In genomic region chr14:74942164-74942563, GRCh38 we compare ENCODE assay signal across 8 cellular contexts. TPM values are rescaled to one million over a fixed set of nuclear protein-coding genes. Genes with fewer than 3 reads are reported as not detected.
DNase-seq lines count a peak whose midpoint lies in the region; ATAC-seq lines count a peak whose summit lies in the region.

No MANE protein-coding gene starts in this region.

- no peaks in the 10 kb centered on the region for H3K9me3 Mint-ChIP-seq in activated CD4-positive, alpha-beta T cell treated with anti-CD3 and anti-CD28 coated beads, Interleukin-2, amount 10 ng/mL, durations not matched to agents 24 days and 14 days

- H3K36me3 Mint-ChIP-seq in activated CD4-positive, alpha-beta T cell treated with anti-CD3 and anti-CD28 coated beads, Interleukin-2, amount 10 ng/mL, durations not matched to agents 24 days and 14 days (ENCODE audit: low read depth), result no peaks in the 10 kb centered on the region

- H3K27me3 Mint-ChIP-seq in activated CD4-positive, alpha-beta T cell treated with anti-CD3 and anti-CD28 coated beads, Interleukin-2, amount 10 ng/mL, durations not matched to agents 24 days and 14 days, result no peaks in the 10 kb centered on the region

- H3K27me3 ChIP-seq in NT2/D1 (ENCODE audit: insufficient read depth, insufficient read length), result no peaks in the 10 kb centered on the region

- intact Hi-C loops in activated CD4-positive, alpha-beta T cell treated with anti-CD3 and anti-CD28 coated beads, Interleukin-2, amount 10 ng/mL, durations not matched to agents 24 days and 14 days (cut with micrococcal nuclease), result loop anchor here (5.0 to 10.0 kb wide), 3 partner anchors 60 to 363 kb away; partner anchors contain the start of gene EIF2B2

- H3K4me1 ChIP-seq in NT2/D1 (ENCODE audit: insufficient read depth, insufficient read length), result peaks cover 8% of the 10 kb centered on the region

- no peaks in the 10 kb centered on the region for H3K9me3 ChIP-seq in NT2/D1 (ENCODE audit: insufficient read depth, low read length)

- H3K27ac ChIP-seq in substantia nigra (ENCODE audit: low read depth, low read length, poor library complexity, severe bottlenecking), result peak overlapping the region; percentile 79

- peak overlapping the region; percentile 10 for H3K9ac ChIP-seq in NT2/D1 (ENCODE audit: insufficient read length, low read depth)

- H3K4me3 ChIP-seq in NT2/D1 (ENCODE audit: insufficient read length, low read depth), result no peak overlapping the region

- no peaks in the 10 kb centered on the region for H3K36me3 ChIP-seq in NT2/D1 (ENCODE audit: insufficient read depth, insufficient read length, low read length)

- peak overlapping the region; percentile 93 for H3K27ac Mint-ChIP-seq in activated CD4-positive, alpha-beta T cell treated with anti-CD3 and anti-CD28 coated beads, Interleukin-2, amount 10 ng/mL, durations not matched to agents 24 days and 14 days

- no peak for ATAC-seq in HG02884 (IDR thresholded peaks at IDR 0.05; ENCODE audit: unreplicated experiment)

- H3K4me3 Mint-ChIP-seq in activated CD4-positive, alpha-beta T cell treated with anti-CD3 and anti-CD28 coated beads, Interleukin-2, amount 10 ng/mL, durations not matched to agents 24 days and 14 days, result peak overlapping the region; percentile 85

- H3K4me1 Mint-ChIP-seq in activated CD4-positive, alpha-beta T cell treated with anti-CD3 and anti-CD28 coated beads, Interleukin-2, amount 10 ng/mL, durations not matched to agents 24 days and 14 days, result peaks cover 33% of the 10 kb centered on the region

- no peak for DNase-seq in activated CD4-positive, alpha-beta T cell treated with anti-CD3 and anti-CD28 coated beads, Interleukin-2, amount 10 ng/mL, durations not matched to agents 24 days and 14 days
- DNase-seq in activated CD4-positive, alpha-beta T cell treated with anti-CD3 and anti-CD28 coated beads, Interleukin-2, amount 50 U/mL, for 4 hours, result no peak
- no peak for DNase-seq in NT2/D1 (ENCODE audit: low read depth, low spot score)
- DNase-seq in germinal center (ENCODE audit: low spot score), result peak; percentile 72
- no peak for DNase-seq in substantia nigra (lab: John Stamatoyannopoulos, UW)
- no peak for DNase-seq in stimulated activated CD4-positive, alpha-beta T cell treated with anti-CD3 and anti-CD28 coated beads, Interleukin-12 subunit alpha, Interleukin-12 subunit beta, amount 100 ng/mL, for 4 hours
- no peak for DNase-seq in NCI-H345 (lab: John Stamatoyannopoulos, UW)

RNA-seq across cellular contexts. Expression of gene PGF, which starts 13.2 kb away (rescaled TPM):
- 0.23 and 0.24 TPM in 2 replicates for total RNA-seq in activated CD4-positive, alpha-beta T cell treated with anti-CD3 and anti-CD28 coated beads, Interleukin-2, amount 10 ng/mL, durations not matched to agents 24 days and 14 days

RNA-seq across cellular contexts. Expression of gene RPS6KL1, which starts 19.1 kb away (rescaled TPM):
- 7.0 and 9.6 TPM in 2 replicates for total RNA-seq in activated CD4-positive, alpha-beta T cell treated with anti-CD3 and anti-CD28 coated beads, Interleukin-2, amount 10 ng/mL, durations not matched to agents 24 days and 14 days
